ENCODE assay signal across 1 cellular context in the genomic region with DNA sequence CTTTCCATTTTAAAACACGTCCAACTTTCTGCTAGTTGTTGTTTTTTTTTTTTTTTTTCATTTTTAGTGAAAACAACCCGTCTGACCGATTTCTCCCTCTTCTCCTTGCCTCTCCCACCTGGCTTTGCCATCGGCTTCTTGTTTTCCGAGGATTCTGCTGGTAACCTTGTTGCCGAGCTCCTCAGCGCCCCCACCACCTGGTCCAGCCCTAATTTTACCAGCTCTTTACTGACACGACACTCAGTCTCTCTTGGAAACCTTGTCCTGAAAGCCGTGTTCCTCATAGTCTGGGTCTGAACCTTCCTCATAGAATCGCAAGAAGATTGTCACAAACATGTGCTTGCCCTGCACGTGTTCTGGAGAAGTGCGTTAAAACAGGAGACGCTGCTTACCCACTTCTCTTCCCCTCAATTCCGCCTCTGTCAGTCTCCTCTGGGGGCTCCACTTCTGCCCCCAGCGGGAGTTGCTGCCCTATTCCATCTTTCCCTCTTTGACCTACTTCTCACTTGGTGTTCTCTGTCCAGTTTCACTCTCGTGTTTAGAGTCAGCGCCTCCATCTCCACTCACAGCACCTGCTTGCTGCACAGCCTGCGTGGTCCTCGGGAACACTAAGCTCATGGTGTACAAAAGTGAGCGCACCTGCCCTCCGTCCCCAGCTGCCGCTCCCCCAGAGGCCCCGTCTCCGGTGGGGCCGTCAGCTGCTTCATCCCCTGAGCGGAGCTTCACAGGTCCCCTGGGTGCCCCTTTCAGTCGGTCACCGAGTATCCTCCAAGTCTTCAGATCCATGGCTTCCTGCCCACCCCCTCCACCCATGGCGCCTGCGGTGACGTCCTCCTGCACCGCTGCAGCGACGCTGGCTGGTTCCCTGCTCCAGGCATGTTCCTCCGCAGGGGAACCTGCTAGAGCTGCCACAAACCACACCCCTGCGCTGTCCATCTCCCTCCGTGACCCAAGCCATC.
A peak's percentile ranks its signal among the peaks of the same experiment; 100 is the strongest.
TF ChIP-seq lines count a peak whose summit lies in the region.

No MANE protein-coding gene starts in this region.

TF ChIP-seq in HepG2, 621 proteins besides CTCF, POLR2A, EP300 and RAD21:
- TF ChIP-seq AGO2 (optimal IDR thresholded peaks at IDR 0.05; ENCODE audit: low read depth, low read length) (peak; percentile 75), GFI1 (CRISPR knock-in tag; IDR thresholded peaks at IDR 0.05; ENCODE audit: borderline replicate concordance) (no peak)
TF ChIP-seq in HepG2: peak in this region for 1.
